18 cellular contexts compared by ENCODE assay signal in the genomic region with DNA sequence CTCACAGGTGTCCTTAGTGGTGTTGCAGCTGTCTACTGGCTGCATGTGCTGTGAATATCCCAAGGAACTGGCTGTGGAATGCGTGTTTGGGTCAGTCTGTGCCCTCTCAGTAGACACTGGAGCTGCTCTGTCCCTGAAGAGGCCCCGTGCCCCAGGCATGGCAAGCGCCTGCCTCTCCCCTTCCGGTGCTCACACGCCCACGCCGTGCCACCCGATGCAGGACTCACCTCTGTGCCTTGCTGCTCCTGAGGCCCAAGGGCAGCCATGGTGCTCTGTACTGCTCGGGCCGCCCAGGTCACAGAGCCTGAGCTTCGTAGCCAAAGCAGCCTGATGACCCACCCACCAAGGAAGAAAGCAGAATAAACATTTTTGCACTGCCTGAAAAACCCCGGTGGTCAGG. TPM values are rescaled to one million over a fixed set of nuclear protein-coding genes. Genes with fewer than 3 reads are reported as not detected.
A peak's percentile ranks its signal among the peaks of the same experiment; 100 is the strongest.
DNase-seq lines count a peak whose midpoint lies in the region; ATAC-seq and TF ChIP-seq lines count a peak whose summit lies in the region.
"Had no signal": no experiment of that assay in that cellular context is flagged by ENCODE, and none has a peak within 500 bp of the region (broad histone marks: within the 10 kb centered on the region; RNA-seq: fewer than 3 reads in every experiment).

No MANE protein-coding gene starts in this region.

- peak; percentile 10 for DNase-seq in stimulated activated naive CD4-positive, alpha-beta T cell treated with Interleukin-2 at 50 U/mL for 16 hours (lab: John Stamatoyannopoulos, UW)
- DNase-seq in stimulated activated naive CD4-positive, alpha-beta T cell (lab: John Stamatoyannopoulos, UW) = no peak
- DNase-seq in SK-MEL-5 (ENCODE audit: low read depth, low spot score) (peak; percentile 20), left colon (no peak), testis (peak; percentile 61), kidney glomerular epithelial cell (lab: John Stamatoyannopoulos, UW) (no peak)
- DNase-seq in effector CD8-positive, alpha-beta T cell (lab: John Stamatoyannopoulos, UW) = no peak
- DNase-seq: AML-193, amygdala, GM23248, left lung, NCI-H2081, NCI-H524 treated with DMSO at 0.1 percent for 48 hours, SW 1271, transverse colon had no signal

- TF ChIP-seq POLR2A in testis (IDR thresholded peaks at IDR 0.05) = no peak

- no peak for TF ChIP-seq CTCF in testis (IDR thresholded peaks at IDR 0.05)

- intact Hi-C loops in left colon (cut with DNase I, micrococcal nuclease) (no loop called here), testis (cut with DNase I; ENCODE audit: low total_unique reads) (no loop called here)

- ATAC-seq in left colon (peak; percentile 34), HG02759 (IDR thresholded peaks at IDR 0.05; ENCODE audit: unreplicated experiment) (no peak)
- ATAC-seq: left lung had no signal

- peaks cover 16% of the 10 kb centered on the region for H3K4me1 ChIP-seq in testis
- H3K4me1 ChIP-seq: left lung, parathyroid adenoma had no signal

- H3K27ac ChIP-seq in testis = peak overlapping the region; percentile 15 to 33
- H3K27ac ChIP-seq: GM23248, left lung, parathyroid adenoma, transverse colon had no signal

- no peaks in the 10 kb centered on the region for H3K36me3 ChIP-seq in testis (ENCODE audit: low read depth, missing control alignments)

- no peak overlapping the region for H3K4me3 ChIP-seq in testis
- H3K4me3 ChIP-seq: GM23248, left lung, transverse colon had no signal

- no peaks in the 10 kb centered on the region for H3K27me3 ChIP-seq in testis
- H3K27me3 ChIP-seq: transverse colon had no signal

- in situ Hi-C loops in SK-MEL-5 (cut with HindIII; ENCODE audit: low pct_unique_long_range_greater_than_20kb, low sequenced_read_pairs) = no loop called here

- no peaks in the 10 kb centered on the region for H3K9me3 ChIP-seq in testis
- H3K9me3 ChIP-seq: left lung, transverse colon had no signal

- WGBS in testis, 2 donors = 37 to 57% methylated on average over 6 to 12 of the region's 12 CpGs

RNA-seq across cellular contexts. Expression of gene RGS11, which starts 10.0 kb away (rescaled TPM):
- 0.35 and 0.74 TPM in 2 replicates for total RNA-seq in SK-MEL-5 (2014; rRNA removed; shearing (Covaris generic))
- polyA plus RNA-seq in SK-MEL-5 (2015; cell fraction: cytosol; rRNA removed) = 0.30 TPM in 1 of 2 replicates, not detected in the other
- 2.3 and 2.7 TPM in 2 replicates for polyA plus RNA-seq in SK-MEL-5 (2015; cell fraction: nucleus; rRNA removed)
- total RNA-seq in left colon (1 to 10 TPM; 2.6 to 7.6 TPM), testis (1 to 10 TPM; 1.2 to 2.9 TPM)
- polyA plus RNA-seq in testis (ENCODE audit: insufficient read depth, low read depth, low replicate concordance) = 3.0 TPM

RNA-seq across cellular contexts. Expression of gene ARHGDIG, which starts 14.7 kb away (rescaled TPM):
- total RNA-seq in SK-MEL-5 (2014; rRNA removed; shearing (Covaris generic)) = 3.5 and 4.1 TPM in 2 replicates
- 3.0 and 3.2 TPM in 2 replicates for polyA plus RNA-seq in SK-MEL-5 (2015; cell fraction: cytosol; rRNA removed)
- 5.3 and 6.2 TPM in 2 replicates for polyA plus RNA-seq in SK-MEL-5 (2015; cell fraction: nucleus; rRNA removed)
- total RNA-seq in left colon (1 to 10 TPM; 2.4 to 6.5 TPM), testis (1 to 10 TPM; 6.6 to 7.7 TPM)
- polyA plus RNA-seq in testis (ENCODE audit: insufficient read depth, low read depth, low replicate concordance) = 2.9 TPM
- total RNA-seq: fibroblast of villous mesenchyme had no signal

RNA-seq across cellular contexts. Expression of gene PDIA2, which starts 17.3 kb away (rescaled TPM):
- 0.08 and 0.34 TPM in 2 replicates for total RNA-seq in SK-MEL-5 (2014; rRNA removed; shearing (Covaris generic))
- 0.05 TPM in 1 of 2 replicates, not detected in the other for polyA plus RNA-seq in SK-MEL-5 (2015; cell fraction: cytosol; rRNA removed)
- polyA plus RNA-seq in SK-MEL-5 (2015; cell fraction: nucleus; rRNA removed) = 6.1 and 9.9 TPM in 2 replicates
- 1 to 10 TPM in 1 of 2 donors, under 1 TPM in 1; 0.67 to 2.1 TPM for total RNA-seq in left colon
- 1 to 10 TPM; 2.6 to 5.3 TPM for total RNA-seq in testis
- polyA plus RNA-seq in testis (ENCODE audit: insufficient read depth, low read depth, low replicate concordance) = 1.2 TPM
- total RNA-seq: GM23248 had no signal
- polyA plus RNA-seq: GM23248 had no signal

RNA-seq across cellular contexts. Expression of gene FAM234A, which starts 31.1 kb away (rescaled TPM):
- 30.2 and 31.2 TPM in 2 replicates for total RNA-seq in SK-MEL-5 (2014; rRNA removed; shearing (Covaris generic))
- 118 and 136 TPM in 2 replicates for polyA plus RNA-seq in SK-MEL-5 (2015; cell fraction: cytosol; rRNA removed)
- 28.2 and 52.3 TPM in 2 replicates for polyA plus RNA-seq in SK-MEL-5 (2015; cell fraction: nucleus; rRNA removed)
- total RNA-seq in left colon = 100 to 1,000 TPM; 100 to 135 TPM
- 100 to 1,000 TPM; 151 to 168 TPM for total RNA-seq in testis
- polyA plus RNA-seq in testis (ENCODE audit: insufficient read depth, low read depth, low replicate concordance) = 89.7 TPM

RNA-seq across cellular contexts. Expression of gene LUC7L, which starts 36.5 kb away (rescaled TPM):
- 28.2 and 31.4 TPM in 2 replicates for total RNA-seq in SK-MEL-5 (2014; rRNA removed; shearing (Covaris generic))
- 25.6 and 28.9 TPM in 2 replicates for polyA plus RNA-seq in SK-MEL-5 (2015; cell fraction: cytosol; rRNA removed)
- 516 and 602 TPM in 2 replicates for polyA plus RNA-seq in SK-MEL-5 (2015; cell fraction: nucleus; rRNA removed)
- total RNA-seq in left colon (10 to 100 TPM; 46.5 to 48.9 TPM), testis (100 to 1,000 TPM; 145 to 192 TPM)
- 81.1 TPM for polyA plus RNA-seq in testis (ENCODE audit: insufficient read depth, low read depth, low replicate concordance)

Comparison
In these comparisons a context has a peak if more than half of its experiments do, and no peak if none do; other contexts are left out.
1. DNase-seq: peak in stimulated activated naive CD4-positive, alpha-beta T cell treated with Interleukin-2 at 50 U/mL for 16 hours (single experiment), SK-MEL-5 (single experiment) and testis (single experiment); none in stimulated activated naive CD4-positive, alpha-beta T cell (0 of 6), left colon (0 of 2), kidney glomerular epithelial cell (single experiment) and effector CD8-positive, alpha-beta T cell (single experiment).